Comparison of ENCODE assay signal across 18 cellular contexts in genomic region chrX:9207142-9207541, GRCh38.
DNase-seq lines count a peak whose midpoint lies in the region; ATAC-seq and TF ChIP-seq lines count a peak whose summit lies in the region.
"Had no signal": no experiment of that assay in that cellular context is flagged by ENCODE, and none has a peak within 500 bp of the region (broad histone marks: within the 10 kb centered on the region; RNA-seq: fewer than 3 reads in every experiment).

No MANE protein-coding gene starts in this region.

- no peaks in the 10 kb centered on the region for H3K36me3 ChIP-seq in smooth muscle cell (ENCODE audit: low read depth)
- H3K36me3 ChIP-seq: upper lobe of right lung had no signal

- TF ChIP-seq CTCF in cardiac fibroblast (IDR thresholded peaks at IDR 0.05; ENCODE audit: low read depth, low read length) (no peak), smooth muscle cell (IDR thresholded peaks at IDR 0.05; ENCODE audit: borderline replicate concordance, insufficient read depth, poor library complexity, severe bottlenecking) (no peak)

- no peak for ATAC-seq in GM19467 (IDR thresholded peaks at IDR 0.05; ENCODE audit: unreplicated experiment)
- ATAC-seq: GM12878, Panc1, upper lobe of right lung had no signal

- peak overlapping the region; percentile 8 for H3K4me2 ChIP-seq in smooth muscle cell

- H3K9ac ChIP-seq in smooth muscle cell (ENCODE audit: low read depth), result no peak overlapping the region

- DNase-seq in T-helper 2 cell treated with Interferon-gamma antibody and Interleukin-4, amounts not matched to agents 5 μg/mL and 100 μg/mL, for 36 hours (ENCODE audit: low spot score), result no peak
- DNase-seq in T-helper 2 cell (no peak), cardiac fibroblast (ENCODE audit: low read depth in 2 of 2) (peak; percentile 3 to 10), iris pigment epithelial cell (ENCODE audit: low read depth) (peak; percentile 12), smooth muscle cell (lab: John Stamatoyannopoulos, UW; ENCODE audit: unreplicated experiment) (no peak), SHP77 treated with DMSO at 0.1 percent for 48 hours (lab: John Stamatoyannopoulos, UW) (no peak)
- no peak for DNase-seq in stimulated activated CD8-positive, alpha-beta memory T cell treated with anti-CD3 and anti-CD28 coated beads, Interleukin-4, amount 100 ng/mL, for 48 hours
- DNase-seq: activated CD4-positive, CD25-positive, alpha-beta regulatory T cell treated with anti-CD3 and anti-CD28 coated beads, Interleukin-2, amount 50 U/mL, for 72 hours; activated gamma-delta T cell treated with Interleukin-2 at 50 U/mL for 16 hours; dorsolateral prefrontal cortex; NCI-H2029 treated with DMSO at 0.1 percent for 48 hours; stimulated activated naive CD4-positive, alpha-beta T cell; upper lobe of right lung had no signal

- no peak overlapping the region for H3K27ac Mint-ChIP-seq in T-helper 2 cell treated with Interferon-gamma antibody and Interleukin-4, amounts not matched to agents 5 μg/mL and 100 μg/mL, for 36 hours
- H3K27ac Mint-ChIP-seq: IgD-negative memory B cell had no signal

- peaks cover 2% of the 10 kb centered on the region for H3K4me1 Mint-ChIP-seq in T-helper 2 cell treated with Interferon-gamma antibody and Interleukin-4, amounts not matched to agents 5 μg/mL and 100 μg/mL, for 36 hours (ENCODE audit: low read depth)

- no peaks in the 10 kb centered on the region for H3K36me3 Mint-ChIP-seq in T-helper 2 cell treated with Interferon-gamma antibody and Interleukin-4, amounts not matched to agents 5 μg/mL and 100 μg/mL, for 36 hours (ENCODE audit: low read depth)
- H3K36me3 Mint-ChIP-seq: IgD-negative memory B cell had no signal

- no peak overlapping the region for H2AFZ ChIP-seq in smooth muscle cell (ENCODE audit: low read depth)

- no peaks in the 10 kb centered on the region for H3K79me2 ChIP-seq in smooth muscle cell (ENCODE audit: low read depth)

- H3K4me3 ChIP-seq in cardiac fibroblast (replicated peaks in 1 of 2; ENCODE audit: low read depth in 2 of 2, low read length in 2 of 2), result peak overlapping the region in 1 of 2 donors; percentile 8
- H3K4me3 ChIP-seq in smooth muscle cell, result no peak overlapping the region
- H3K4me3 ChIP-seq: GM12878, skin epidermis, upper lobe of right lung had no signal

- peak overlapping the region; percentile 18 for H3K4me3 Mint-ChIP-seq in T-helper 2 cell treated with Interferon-gamma antibody and Interleukin-4, amounts not matched to agents 5 μg/mL and 100 μg/mL, for 36 hours

- no peaks in the 10 kb centered on the region for H3K9me3 Mint-ChIP-seq in T-helper 2 cell treated with Interferon-gamma antibody and Interleukin-4, amounts not matched to agents 5 μg/mL and 100 μg/mL, for 36 hours
- H3K9me3 Mint-ChIP-seq: IgD-negative memory B cell had no signal

- H3F3A ChIP-seq in smooth muscle cell (ENCODE audit: low read depth), result no peaks in the 10 kb centered on the region

- no peaks in the 10 kb centered on the region for H3K4me1 ChIP-seq in smooth muscle cell (ENCODE audit: low read depth)
- H3K4me1 ChIP-seq: upper lobe of right lung had no signal

- no peaks in the 10 kb centered on the region for H4K20me1 ChIP-seq in smooth muscle cell (ENCODE audit: low read depth)

- H3K27me3 Mint-ChIP-seq in T-helper 2 cell treated with Interferon-gamma antibody and Interleukin-4, amounts not matched to agents 5 μg/mL and 100 μg/mL, for 36 hours (ENCODE audit: low read depth), result peaks cover 4% of the 10 kb centered on the region

- no peaks in the 10 kb centered on the region for H3K9me3 ChIP-seq in smooth muscle cell (replicated peaks; ENCODE audit: low read depth)
- H3K9me3 ChIP-seq: upper lobe of right lung had no signal

- H3K27ac ChIP-seq in smooth muscle cell (ENCODE audit: low read depth), result no peak overlapping the region
- H3K27ac ChIP-seq: dorsolateral prefrontal cortex, skin epidermis, upper lobe of right lung had no signal

- H3K27me3 ChIP-seq in smooth muscle cell (ENCODE audit: low read depth), result peaks cover 6% of the 10 kb centered on the region
- H3K27me3 ChIP-seq: upper lobe of right lung had no signal

- WGBS in smooth muscle cell (ENCODE audit: low lambda C conversion rate), result 58% methylated on average over 12 of the region's 12 CpGs

Comparison
In these comparisons a context has a peak if more than half of its experiments do, and no peak if none do; other contexts are left out.
1. DNase-seq: peak in cardiac fibroblast (2 of 2) and iris pigment epithelial cell (single experiment); none in T-helper 2 cell treated with Interferon-gamma antibody and Interleukin-4, amounts not matched to agents 5 μg/mL and 100 μg/mL, for 36 hours (single experiment), T-helper 2 cell (0 of 5), smooth muscle cell (single experiment), stimulated activated CD8-positive, alpha-beta memory T cell treated with anti-CD3 and anti-CD28 coated beads, Interleukin-4, amount 100 ng/mL, for 48 hours (single experiment) and SHP77 treated with DMSO at 0.1 percent for 48 hours (single experiment).